ENCODE assay signal across 28 cellular contexts in the genomic region with DNA sequence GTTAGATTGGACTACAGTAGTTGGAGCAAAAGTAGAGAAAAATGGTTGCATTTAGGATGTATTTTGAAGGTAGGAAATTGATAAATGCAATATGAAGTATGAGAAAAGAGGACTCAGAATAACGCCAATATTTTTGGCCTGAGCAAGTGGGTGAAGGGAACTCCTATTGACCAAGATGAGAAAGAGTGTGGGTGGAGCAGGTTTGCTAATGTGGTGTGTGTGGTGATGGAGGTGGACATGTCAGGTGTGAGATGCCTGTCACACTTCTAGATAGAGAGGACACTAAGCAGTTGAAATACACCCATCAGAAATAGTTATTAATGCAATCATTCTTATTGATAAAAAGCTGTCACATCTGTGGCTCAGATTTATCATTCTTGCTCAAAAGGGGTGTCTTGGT.
"Had no signal": no experiment of that assay in that cellular context is flagged by ENCODE, and none has a peak within 500 bp of the region (broad histone marks: within the 10 kb centered on the region; RNA-seq: fewer than 3 reads in every experiment).

No MANE protein-coding gene starts in this region.

- ATAC-seq: activated naive CD4-positive, alpha-beta T cell treated with anti-CD3 and anti-CD28 coated beads, Interleukin-2, amount 50 U/mL, for 72 hours; activated T-cell treated with anti-CD3 and anti-CD28 coated beads, Interleukin-2, amount 50 U/mL, for 72 hours; esophagus mucosa; WTC11 had no signal

- DNase-seq: activated CD4-positive, alpha-beta memory T cell treated with anti-CD3 and anti-CD28 coated beads, Interleukin-2, amount 10 ng/mL, durations not matched to agents 7 days and 5 days; activated CD4-positive, alpha-beta T cell treated with anti-CD3 and anti-CD28 coated beads for 1 hour; activated CD4-positive, alpha-beta T cell treated with anti-CD3 and anti-CD28 coated beads for 4 hours; activated CD4-positive, alpha-beta T cell treated with anti-CD3 and anti-CD28 coated beads, Interleukin-2, amount 10 ng/mL, durations not matched to agents 7 days and 5 days; activated CD4-positive, alpha-beta T cell treated with anti-CD3 and anti-CD28 coated beads, Interleukin-2, amount 50 U/mL, for 4 hours; activated CD8-positive, alpha-beta memory T cell treated with anti-CD3 and anti-CD28 coated beads, Interleukin-2, amount 50 U/mL, for 48 hours; activated gamma-delta T cell; activated naive CD4-positive, alpha-beta T cell; activated naive CD4-positive, alpha-beta T cell treated with anti-CD3 and anti-CD28 coated beads, Interleukin-2, amount 10 ng/mL, durations not matched to agents 7 days and 5 days; activated naive CD8-positive, alpha-beta T cell treated with anti-CD3 and anti-CD28 coated beads, Interleukin-2, amount 10 ng/mL, durations not matched to agents 7 days and 5 days; activated T-cell treated with anti-CD3 and anti-CD28 coated beads for 4 hours; activated T-cell treated with anti-CD3 and anti-CD28 coated beads, Interleukin-2, amount 50 U/mL, for 24 hours; activated T-cell treated with anti-CD3 and anti-CD28 coated beads, Interleukin-2, amount 50 U/mL, for 72 hours; central memory CD4-positive, alpha-beta T cell; dorsolateral prefrontal cortex; effector memory CD4-positive, alpha-beta T cell; endodermal cell; foreskin fibroblast; head of caudate nucleus; hippocampal formation had no signal

- FAIRE-seq: frontal cortex had no signal

- H3K27ac ChIP-seq: ascending aorta, breast epithelium, cardiac muscle cell, coronary artery, dorsolateral prefrontal cortex had no signal
